9 cellular contexts compared by ENCODE assay signal in the genomic region with DNA sequence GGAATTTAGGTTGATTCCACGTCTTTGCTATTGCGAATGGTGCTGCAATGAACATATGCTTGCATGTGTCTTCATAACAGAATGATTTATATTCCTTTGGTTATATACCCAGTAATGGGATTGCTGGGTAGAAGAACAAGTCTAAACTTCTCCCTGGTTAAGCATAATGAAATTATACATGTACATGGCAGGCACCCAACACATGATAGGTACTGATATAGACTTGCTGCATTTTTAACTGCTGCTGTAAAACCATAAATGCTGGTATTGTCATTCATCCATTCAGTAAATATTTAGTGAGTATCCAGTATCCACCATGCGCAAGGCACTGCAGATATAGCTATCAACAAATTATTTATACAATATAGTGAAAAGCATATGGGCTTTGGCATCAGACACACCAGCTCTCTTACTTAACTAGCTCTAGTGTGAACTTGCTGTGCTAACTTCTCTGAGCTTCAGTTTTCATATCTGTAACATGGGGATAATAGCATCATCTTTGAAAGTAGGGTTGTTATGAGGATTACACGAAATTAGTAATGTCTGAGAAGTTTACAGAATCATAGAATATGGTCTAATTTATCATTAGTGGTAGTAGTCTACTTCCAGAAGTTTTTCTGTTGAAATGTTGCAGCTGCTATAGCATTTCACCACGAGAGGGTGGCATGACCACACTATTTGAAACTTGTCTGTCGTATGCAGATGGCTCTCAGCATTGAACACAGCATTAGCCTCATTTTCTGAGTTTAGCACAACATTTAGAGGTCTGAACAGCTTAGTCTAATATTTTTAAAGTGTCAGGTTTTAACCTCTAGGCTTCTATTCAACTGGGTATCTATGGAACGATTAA. TPM values are rescaled to one million over a fixed set of nuclear protein-coding genes. Genes with fewer than 3 reads are reported as not detected.
A peak's percentile ranks its signal among the peaks of the same experiment; 100 is the strongest.
DNase-seq lines count a peak whose midpoint lies in the region; ATAC-seq and TF ChIP-seq lines count a peak whose summit lies in the region.
"Had no signal": no experiment of that assay in that cellular context is flagged by ENCODE, and none has a peak within 500 bp of the region (broad histone marks: within the 10 kb centered on the region; RNA-seq: fewer than 3 reads in every experiment).

No MANE protein-coding gene starts in this region.

- H3K4me3 ChIP-seq in fibroblast of pulmonary artery (replicated peaks; ENCODE audit: low read depth, low read length), result no peak overlapping the region
- H3K4me3 ChIP-seq: SJSA1 had no signal

- DNase-seq in DMS 273 (lab: John Stamatoyannopoulos, UW; ENCODE audit: unreplicated experiment), result peak; percentile 78
- DNase-seq in RPMI7951 (ENCODE audit: low read depth), result peak; percentile 3
- peak; percentile 20 for DNase-seq in fibroblast of pulmonary artery (ENCODE audit: low read depth)
- DNase-seq in putamen (ENCODE audit: low spot score), result peak; percentile 47
- DNase-seq in activated CD4-positive, alpha-beta T cell treated with anti-CD3 and anti-CD28 coated beads, Interleukin-2, amount 50 U/mL, for 4 hours, result no peak

- ATAC-seq in GM18907 (IDR thresholded peaks at IDR 0.05; ENCODE audit: unreplicated experiment), result peak; percentile 89
- peak; percentile 85 for ATAC-seq in HG03159 (IDR thresholded peaks at IDR 0.05; ENCODE audit: unreplicated experiment)
- ATAC-seq in HG03520 (IDR thresholded peaks at IDR 0.05; ENCODE audit: unreplicated experiment), result no peak

- peak; percentile 43 for TF ChIP-seq CTCF in fibroblast of pulmonary artery (IDR thresholded peaks at IDR 0.05; ENCODE audit: low read length, missing control alignments)

RNA-seq across cellular contexts. Expression of a gene that starts 32.0 kb away (rescaled TPM):
- 32.4 and 34.6 TPM in 2 replicates for total RNA-seq in RPMI7951 (2014; rRNA removed; shearing (Covaris generic))

Comparison
In these comparisons a context has a peak if more than half of its experiments do, and no peak if none do; other contexts are left out.
1. DNase-seq: peak in DMS 273 (single experiment), RPMI7951 (single experiment), fibroblast of pulmonary artery (single experiment) and putamen (single experiment); none in activated CD4-positive, alpha-beta T cell treated with anti-CD3 and anti-CD28 coated beads, Interleukin-2, amount 50 U/mL, for 4 hours (0 of 2).